In genomic region chr13:41588899-41589298, GRCh38 we compare ENCODE assay signal across 1 cellular context.
TF ChIP-seq lines count a peak whose summit lies in the region.

No MANE protein-coding gene starts in this region.

TF ChIP-seq in K562, 482 proteins besides CTCF, POLR2A, EP300 and RAD21 (continued from another document):
- no peak for TF ChIP-seq ZNF518B (CRISPR knock-in tag; IDR thresholded peaks at IDR 0.05)
- no peak for TF ChIP-seq ATF6 (CRISPR knock-in tag; IDR thresholded peaks at IDR 0.05)
- peak; percentile 70 for TF ChIP-seq PKNOX1 (IDR thresholded peaks at IDR 0.05)
- peak; percentile 57; the same call in 1 of the 2 replicates for TF ChIP-seq SOX6 (IDR thresholded peaks at IDR 0.05)
- no peak for TF ChIP-seq HOMEZ (CRISPR knock-in tag; IDR thresholded peaks at IDR 0.05)
- no peak for TF ChIP-seq SMAD3 (CRISPR knock-in tag; conservative IDR thresholded peaks at IDR 0.05)
- TF ChIP-seq NFRKB (IDR thresholded peaks at IDR 0.05; ENCODE audit: low read depth): no peak
- no peak for TF ChIP-seq ZNF124 (CRISPR knock-in tag; IDR thresholded peaks at IDR 0.05)
- TF ChIP-seq ZNF41 (CRISPR knock-in tag; conservative IDR thresholded peaks at IDR 0.05): no peak
- TF ChIP-seq ZBTB26 (CRISPR knock-in tag; IDR thresholded peaks at IDR 0.05): no peak
- no peak for TF ChIP-seq XRCC3 (IDR thresholded peaks at IDR 0.05)
- no peak for TF ChIP-seq ZFP91 (CRISPR knock-in tag; IDR thresholded peaks at IDR 0.05)
- no peak for TF ChIP-seq NR0B1 (IDR thresholded peaks at IDR 0.05; ENCODE audit: partially characterized antibody)
- TF ChIP-seq CBX5 (IDR thresholded peaks at IDR 0.05; ENCODE audit: borderline replicate concordance, low read depth): no peak
- no peak for TF ChIP-seq ZNF444 (CRISPR knock-in tag; IDR thresholded peaks at IDR 0.05)
- TF ChIP-seq ZNF354B (CRISPR knock-in tag; IDR thresholded peaks at IDR 0.05): no peak
- TF ChIP-seq ZSCAN29 (IDR thresholded peaks at IDR 0.05): no peak
- no peak for TF ChIP-seq ZNF699 (CRISPR knock-in tag; IDR thresholded peaks at IDR 0.05; ENCODE audit: insufficient replicate concordance)
- TF ChIP-seq RFX1 (IDR thresholded peaks at IDR 0.05): peak; percentile 25
- no peak for TF ChIP-seq ELF4 (CRISPR knock-in tag; IDR thresholded peaks at IDR 0.05)
